Comparison of ENCODE assay signal across 25 cellular contexts in genomic region chr3:64998317-64998716, GRCh38.
A peak's percentile ranks its signal among the peaks of the same experiment; 100 is the strongest.
DNase-seq lines count a peak whose midpoint lies in the region; TF ChIP-seq lines count a peak whose summit lies in the region.
"Had no signal": no experiment of that assay in that cellular context is flagged by ENCODE, and none has a peak within 500 bp of the region (broad histone marks: within the 10 kb centered on the region; RNA-seq: fewer than 3 reads in every experiment).

No MANE protein-coding gene starts in this region.

- H3K4me1 ChIP-seq in endodermal cell (ENCODE audit: control insufficient read depth, insufficient read depth, low read length): peaks cover 7% of the 10 kb centered on the region
- H3K4me1 ChIP-seq in esophagus muscularis mucosa: peaks cover 0 to 12% (median 6%) of the 10 kb centered on the region in 4 donors
- H3K4me1 ChIP-seq in uterus: no peaks in the 10 kb centered on the region
- H3K4me1 ChIP-seq: A549 had no signal

- no peak overlapping the region for H3K4me3 Mint-ChIP-seq in endodermal cell
- H3K4me3 Mint-ChIP-seq: CD14-positive monocyte; CD4-positive, alpha-beta memory T cell; CD4-positive, CD25-positive, alpha-beta regulatory T cell; CD8-positive, alpha-beta memory T cell had no signal

- no peak overlapping the region for H3K4me3 ChIP-seq in endodermal cell (ENCODE audit: low read length)
- H3K4me3 ChIP-seq in esophagus muscularis mucosa: no peak overlapping the region
- no peak overlapping the region for H3K4me3 ChIP-seq in uterus
- H3K4me3 ChIP-seq: A549, BLaER1, GM12878 had no signal

- no peak overlapping the region for H3K27ac Mint-ChIP-seq in endodermal cell
- H3K27ac Mint-ChIP-seq: CD14-positive monocyte; CD4-positive, alpha-beta memory T cell; CD4-positive, CD25-positive, alpha-beta regulatory T cell; CD8-positive, alpha-beta memory T cell had no signal

- TF ChIP-seq POLR2A in esophagus muscularis mucosa (IDR thresholded peaks at IDR 0.05; ENCODE audit: low read depth): no peak
- TF ChIP-seq POLR2A in uterus (IDR thresholded peaks at IDR 0.05): no peak

- TF ChIP-seq CTCF in endodermal cell (conservative IDR thresholded peaks at IDR 0.05) (no peak), esophagus muscularis mucosa (IDR thresholded peaks at IDR 0.05) (no peak), uterus (IDR thresholded peaks at IDR 0.05) (no peak)

- no peaks in the 10 kb centered on the region for H3K9me3 Mint-ChIP-seq in endodermal cell

- DNase-seq in endodermal cell: no peak
- peak; percentile 51 for DNase-seq in epithelial cell of prostate (ENCODE audit: low read depth, low spot score)
- DNase-seq in kidney tubule cell (ENCODE audit: low spot score): peak; percentile 96
- DNase-seq in esophagus muscularis mucosa (ENCODE audit: extremely low spot score): no peak
- DNase-seq in uterus: no peak
- no peak for DNase-seq in Ammon's horn (ENCODE audit: low spot score)
- DNase-seq: AML-193; BE2C; C1 segment of cervical spinal cord; CD4-positive, alpha-beta memory T cell; CD4-positive, CD25-positive, alpha-beta regulatory T cell; CD8-positive, alpha-beta memory T cell; COR-L47; DMS 273 treated with DMSO at 0.1 percent for 48 hours; DMS153; DMS53; DMS79; DND-41; EL; GDM1 had no signal

- H3K4me1 Mint-ChIP-seq in endodermal cell: peaks cover 19% of the 10 kb centered on the region
- H3K4me1 Mint-ChIP-seq: CD14-positive monocyte; CD4-positive, alpha-beta memory T cell; CD4-positive, CD25-positive, alpha-beta regulatory T cell; CD8-positive, alpha-beta memory T cell had no signal

- H3K27ac ChIP-seq in endodermal cell (ENCODE audit: low read depth, low read length): peak overlapping the region; percentile 26
- H3K27ac ChIP-seq in epithelial cell of prostate: peak overlapping the region; percentile 44
- no peak overlapping the region for H3K27ac ChIP-seq in esophagus muscularis mucosa (replicated peaks in 1 of 4)
- H3K27ac ChIP-seq in uterus: no peak overlapping the region
- H3K27ac ChIP-seq: 22Rv1, A549, BLaER1 had no signal

- intact Hi-C loops in esophagus muscularis mucosa (cut with DNase I): no loop called here
- intact Hi-C loops in uterus (cut with DNase I; ENCODE audit: low total_unique reads): no loop called here

- peaks cover 2% of the 10 kb centered on the region for H3K27me3 Mint-ChIP-seq in endodermal cell (ENCODE audit: insufficient read depth)
- H3K27me3 Mint-ChIP-seq: CD4-positive, alpha-beta memory T cell; CD4-positive, CD25-positive, alpha-beta regulatory T cell; CD8-positive, alpha-beta memory T cell had no signal

- no peaks in the 10 kb centered on the region for H3K27me3 ChIP-seq in endodermal cell (ENCODE audit: control insufficient read depth, insufficient read depth, low read length, poor library complexity, severe bottlenecking)
- no peaks in the 10 kb centered on the region for H3K27me3 ChIP-seq in esophagus muscularis mucosa
- no peaks in the 10 kb centered on the region for H3K27me3 ChIP-seq in uterus
- H3K27me3 ChIP-seq: BE2C, BLaER1 had no signal

- no peak for TF ChIP-seq EP300 in esophagus muscularis mucosa (IDR thresholded peaks at IDR 0.05)

- H3K9me3 ChIP-seq in endodermal cell (ENCODE audit: control insufficient read depth, low read length) (no peaks in the 10 kb centered on the region), esophagus muscularis mucosa (no peaks in the 10 kb centered on the region), uterus (no peaks in the 10 kb centered on the region)
- H3K9me3 ChIP-seq: A549, BE2C, BLaER1 had no signal

- H3K36me3 Mint-ChIP-seq in endodermal cell (ENCODE audit: low read depth): no peaks in the 10 kb centered on the region
- H3K36me3 Mint-ChIP-seq: CD14-positive monocyte; CD4-positive, alpha-beta memory T cell; CD4-positive, CD25-positive, alpha-beta regulatory T cell had no signal

- no peak overlapping the region for H3K9ac ChIP-seq in endodermal cell (ENCODE audit: extremely low read depth, low read length, poor library complexity, severe bottlenecking)
- H3K9ac ChIP-seq: BLaER1 had no signal

- H3K36me3 ChIP-seq in endodermal cell (ENCODE audit: control insufficient read depth, insufficient read depth, low read length) (no peaks in the 10 kb centered on the region), esophagus muscularis mucosa (no peaks in the 10 kb centered on the region), uterus (no peaks in the 10 kb centered on the region)
- H3K36me3 ChIP-seq: BE2C, BLaER1 had no signal

Comparison
In these comparisons a context has a peak if more than half of its experiments do, and no peak if none do; other contexts are left out.
1. DNase-seq: peak in epithelial cell of prostate (single experiment) and kidney tubule cell (single experiment); none in endodermal cell (single experiment), esophagus muscularis mucosa (single experiment), uterus (0 of 2) and Ammon's horn (single experiment).
2. H3K27ac ChIP-seq: peak in endodermal cell (single experiment) and epithelial cell of prostate (single experiment); none in esophagus muscularis mucosa (0 of 4) and uterus (0 of 2).